Comparison of ENCODE assay signal across 10 cellular contexts in the genomic region with DNA sequence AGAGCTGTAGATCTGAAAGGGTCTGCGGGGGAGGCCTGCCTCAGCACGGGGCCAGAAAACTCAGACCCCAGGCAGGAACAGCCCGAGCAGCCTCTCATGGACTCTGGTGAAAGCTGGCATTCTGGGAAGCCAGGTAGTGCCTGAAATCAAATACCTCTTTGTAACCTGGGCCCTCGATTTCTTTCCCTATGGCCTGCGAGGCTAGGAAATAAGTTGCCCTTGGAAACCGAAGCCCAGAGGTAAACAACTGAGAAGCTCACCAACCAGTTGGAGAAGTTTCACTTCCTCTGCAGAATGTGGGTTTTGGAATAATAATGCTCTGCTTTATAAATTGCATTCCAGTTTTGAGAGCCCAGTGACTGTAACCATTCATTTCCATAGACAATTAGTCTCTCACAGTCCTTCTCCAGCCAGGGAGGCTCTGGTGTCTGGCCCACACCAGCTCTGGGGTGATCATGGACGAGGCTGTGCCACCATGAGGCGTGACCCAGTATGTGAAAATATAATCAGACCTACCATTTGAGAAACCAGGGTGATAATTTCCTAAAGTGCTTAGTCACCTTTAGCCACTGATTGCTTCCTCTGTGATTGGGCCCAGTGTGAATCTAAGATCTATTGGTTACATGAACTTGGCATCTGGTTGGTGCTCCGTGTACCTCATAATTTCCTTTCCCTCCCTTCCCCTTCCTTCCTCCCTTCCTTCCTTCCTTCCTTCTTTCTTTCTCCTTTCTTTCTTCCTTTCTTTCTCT.
DNase-seq lines count a peak whose midpoint lies in the region; ATAC-seq, FAIRE-seq and TF ChIP-seq lines count a peak whose summit lies in the region.
"Had no signal": no experiment of that assay in that cellular context is flagged by ENCODE, and none has a peak within 500 bp of the region (broad histone marks: within the 10 kb centered on the region; RNA-seq: fewer than 3 reads in every experiment).

No MANE protein-coding gene starts in this region.

- H3K9ac ChIP-seq in HUES6 (ENCODE audit: low read length) (peak overlapping the region; percentile 51), GM12878 (ENCODE audit: control insufficient read depth, insufficient read depth, low read length) (no peak overlapping the region)

- POLR2A ChIA-PET in GM12878 (lab: Charles Lee), result no interaction called here

- SMC1A ChIA-PET in GM12878 (lab: Charles Lee; ENCODE audit: uncharacterized antibody, unreplicated experiment), result interaction anchor here (2.3 kb wide), 1 partner anchor 50 kb away, joined by 6 read pairs; no protein-coding TSS in a partner anchor

- no TSS peak for BruUV-seq in GM12878 (replicated peaks; lab: Mats Ljungman, UMichigan)

- TF ChIP-seq CTCF in GM12878 (IDR thresholded peaks at IDR 0.05 in 2 of 3, conservative IDR thresholded peaks at IDR 0.05 in 1 of 3; ENCODE audit: control insufficient read depth in 2 of 3, extremely low read depth in 1 of 3, insufficient read depth in 1 of 3, low read depth in 3 of 3, low read length in 3 of 3) (no peak), mucosa of descending colon (IDR thresholded peaks at IDR 0.05) (no peak)

- H3K27ac Mint-ChIP-seq in memory B cell, result no peak overlapping the region

- no peak overlapping the region for H3K4me2 ChIP-seq in GM12878 (ENCODE audit: control insufficient read depth, insufficient read depth)

- in situ Hi-C loops in ACHN (cut with HindIII; ENCODE audit: low pct_ligation_motif_present, low pct_unique_long_range_greater_than_20kb, low sequenced_read_pairs), result no loop called here
- in situ Hi-C loops in GM12878 (cut with MboI), result no loop called here

- H3K27me3 ChIP-seq in HUES6 (ENCODE audit: control insufficient read depth, insufficient read depth, low read length) (no peaks in the 10 kb centered on the region), GM12878 (replicated peaks in 1 of 2; ENCODE audit: control insufficient read depth in 2 of 2, insufficient read depth in 2 of 2, low read length in 1 of 2) (no peaks in the 10 kb centered on the region)

- no peak for TF ChIP-seq RAD21 in GM12878 (IDR thresholded peaks at IDR 0.05; ENCODE audit: insufficient read depth, low read depth, low read length)

- H3K4me3 ChIP-seq in HUES6 (ENCODE audit: low read depth, low read length) (no peak overlapping the region), GM12878 (no peak overlapping the region), mucosa of descending colon (no peak overlapping the region)

- H4K20me1 ChIP-seq in GM12878 (ENCODE audit: control insufficient read depth, insufficient read depth), result no peaks in the 10 kb centered on the region

- ATAC-seq in GM12878 (peak; percentile 54), memory B cell (ENCODE audit: low read depth) (peak; percentile 14), mucosa of descending colon (no peak)

- CTCF ChIA-PET in GM12878 (lab: Yijun Ruan, JAX), result interaction anchor here (1.0 to 1.8 kb wide), 2 partner anchors 15 to 18 kb away, joined by 3 to 5 read pairs; no protein-coding TSS in a partner anchor

- H3K27me3 Mint-ChIP-seq in memory B cell, result no peaks in the 10 kb centered on the region
- H3K27me3 Mint-ChIP-seq: activated naive CD4-positive, alpha-beta T cell treated with anti-CD3 and anti-CD28 coated beads, Interleukin-2, amount 50 U/mL, for 24 hours had no signal

- DNase-seq in ACHN (peak; percentile 37), GM12878 (ENCODE audit: low read depth, low spot score) (no peak), memory B cell (ENCODE audit: low spot score in 2 of 2) (no peak), NCI-H2029 treated with DMSO at 0.1 percent for 48 hours (lab: John Stamatoyannopoulos, UW) (no peak), mucosa of descending colon (no peak), NCI-H446 treated with DMSO at 0.1 percent for 48 hours (lab: John Stamatoyannopoulos, UW) (no peak)
- no peak for DNase-seq in activated naive CD4-positive, alpha-beta T cell (lab: John Stamatoyannopoulos, UW)
- DNase-seq: GDM1 had no signal

- H3K36me3 ChIP-seq in HUES6 (ENCODE audit: control insufficient read depth, insufficient read depth, low read length) (no peaks in the 10 kb centered on the region), GM12878 (ENCODE audit: control insufficient read depth in 2 of 2, insufficient read depth in 2 of 2, low read length in 1 of 2) (no peaks in the 10 kb centered on the region), mucosa of descending colon (ENCODE audit: low read depth) (no peaks in the 10 kb centered on the region)

- H3K79me2 ChIP-seq in GM12878 (ENCODE audit: control insufficient read depth, insufficient read depth, low read length), result no peaks in the 10 kb centered on the region

- no peak for TF ChIP-seq EP300 in GM12878 (IDR thresholded peaks at IDR 0.05; ENCODE audit: borderline replicate concordance in 1 of 2, control insufficient read depth in 1 of 2, low read depth in 2 of 2, low read length in 2 of 2)

- RAD21 ChIA-PET in GM12878 (lab: Charles Lee; ENCODE audit: unreplicated experiment), result no interaction called here

- intact Hi-C loops in GM12878 (cut with micrococcal nuclease; ENCODE audit: unreplicated experiment) (no loop called here), mucosa of descending colon (cut with DNase I, micrococcal nuclease) (no loop called here)

- peak overlapping the region; percentile 85 for H3K27ac ChIP-seq in HUES6 (ENCODE audit: low read depth, low read length)
- no peak overlapping the region for H3K27ac ChIP-seq in GM12878 (ENCODE audit: control insufficient read depth, insufficient read depth)

- H3K9me3 Mint-ChIP-seq in memory B cell, result peaks cover 1% of the 10 kb centered on the region
- H3K9me3 Mint-ChIP-seq: activated naive CD4-positive, alpha-beta T cell treated with anti-CD3 and anti-CD28 coated beads, Interleukin-2, amount 50 U/mL, for 24 hours had no signal

- H3K4me1 Mint-ChIP-seq in memory B cell, result peaks cover 23% of the 10 kb centered on the region

- no peaks in the 10 kb centered on the region for H3K36me3 Mint-ChIP-seq in memory B cell
- H3K36me3 Mint-ChIP-seq: activated naive CD4-positive, alpha-beta T cell treated with anti-CD3 and anti-CD28 coated beads, Interleukin-2, amount 50 U/mL, for 24 hours had no signal

- H3K9me3 ChIP-seq in HUES6 (ENCODE audit: control insufficient read depth, insufficient read depth, low read depth, low read length) (no peaks in the 10 kb centered on the region), GM12878 (replicated peaks; ENCODE audit: control insufficient read depth, insufficient read depth, low read length) (no peaks in the 10 kb centered on the region), mucosa of descending colon (no peaks in the 10 kb centered on the region)

- no peak for FAIRE-seq in GM12878 (lab: Jason Lieb, UNC)

- TF ChIP-seq POLR2A in GM12878 (IDR thresholded peaks at IDR 0.05; ENCODE audit: low read depth, low read length), result no peak

- 68% methylated on average over 9 of the region's 9 CpGs for WGBS in GM12878 (ENCODE audit: insufficient coverage, insufficient replicate concordance, low lambda C conversion rate, missing lambda C conversion rate)

- no peak overlapping the region for H2AFZ ChIP-seq in GM12878 (ENCODE audit: control insufficient read depth, low read depth, low read length)

- H3K4me1 ChIP-seq in HUES6 (ENCODE audit: control insufficient read depth, insufficient read depth, low read length), result peaks cover 63% of the 10 kb centered on the region
- H3K4me1 ChIP-seq in GM12878 (ENCODE audit: control insufficient read depth, insufficient read depth, low read length), result no peaks in the 10 kb centered on the region
- H3K4me1 ChIP-seq in mucosa of descending colon (ENCODE audit: low read depth), result peaks cover 19% of the 10 kb centered on the region

- no peak overlapping the region for H3K4me3 Mint-ChIP-seq in memory B cell
- H3K4me3 Mint-ChIP-seq: activated naive CD4-positive, alpha-beta T cell treated with anti-CD3 and anti-CD28 coated beads, Interleukin-2, amount 50 U/mL, for 24 hours had no signal

TF ChIP-seq in GM12878, 131 proteins besides CTCF, POLR2A, EP300 and RAD21:
- TF ChIP-seq ZBED1 (IDR thresholded peaks at IDR 0.05; ENCODE audit: borderline replicate concordance), result no peak
- peak; percentile 74; the same call in 1 of the 2 replicates for TF ChIP-seq BACH1 (IDR thresholded peaks at IDR 0.05; ENCODE audit: borderline replicate concordance)
- TF ChIP-seq DPF2 (IDR thresholded peaks at IDR 0.05), result 0 out of 2 replicates have a peak, but pooled peaks have one; percentile 19
- TF ChIP-seq IKZF1 (conservative IDR thresholded peaks at IDR 0.05), result peak; percentile 62
- TF ChIP-seq MTA2 (IDR thresholded peaks at IDR 0.05; ENCODE audit: low read depth), result peak; percentile 29; the same call in 1 of the 2 replicates
- peak; percentile 48 to 51; a peak in 3 of 4 replicates for TF ChIP-seq IKZF2 (IDR thresholded peaks at IDR 0.05)
- no peak for TF ChIP-seq RUNX3 (IDR thresholded peaks at IDR 0.05; ENCODE audit: low read length)
- peak; percentile 74 for TF ChIP-seq SPI1 (IDR thresholded peaks at IDR 0.05; ENCODE audit: borderline replicate concordance, insufficient read depth, low read depth, low read length)
